In the genomic region with DNA sequence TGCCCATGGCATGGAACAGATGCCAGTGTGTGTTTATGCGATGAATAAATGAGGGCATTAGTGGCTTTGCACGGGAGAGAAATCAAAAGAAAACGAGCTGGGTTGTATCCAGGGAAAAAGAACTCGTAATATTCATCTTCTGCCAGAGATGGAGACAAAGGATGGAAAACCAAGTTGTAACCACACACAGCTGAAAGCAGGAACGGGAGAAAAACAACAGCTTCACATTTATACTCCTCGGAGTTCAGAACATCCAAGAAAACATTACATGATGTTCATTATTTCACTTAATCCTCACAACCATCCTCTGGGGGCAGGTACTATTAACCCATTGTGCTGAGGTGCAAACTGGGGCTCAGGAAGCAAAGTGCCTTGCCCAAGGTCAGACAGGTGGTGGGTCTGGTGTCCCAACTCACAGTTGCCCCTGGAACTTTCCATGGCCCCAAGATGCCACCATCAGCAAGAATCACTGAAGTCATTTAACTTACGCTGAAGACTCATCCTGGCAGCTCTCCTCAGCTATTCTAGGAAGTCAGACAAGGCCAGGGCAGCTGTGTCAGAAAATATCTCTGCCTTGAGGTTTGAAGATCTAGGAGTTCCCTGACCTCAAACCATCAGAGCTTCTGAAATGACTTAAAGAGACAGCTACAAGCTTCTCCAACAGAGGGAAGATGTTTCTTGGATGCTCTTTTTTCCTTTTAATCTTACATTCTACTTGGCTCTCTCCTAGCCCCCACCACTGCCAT, we compare ENCODE assay signal across 14 cellular contexts.
"Had no signal": no experiment of that assay in that cellular context is flagged by ENCODE, and none has a peak within 500 bp of the region (broad histone marks: within the 10 kb centered on the region; RNA-seq: fewer than 3 reads in every experiment).

No MANE protein-coding gene starts in this region.

- H3K4me3 Mint-ChIP-seq: activated CD4-positive, alpha-beta T cell treated with anti-CD3 and anti-CD28 coated beads, Interleukin-2, amount 10 ng/mL, durations not matched to agents 7 days and 5 days; activated naive CD4-positive, alpha-beta T cell treated with anti-CD3 and anti-CD28 coated beads for 36 hours; activated T-helper 17 cell treated with anti-CD3 and anti-CD28 coated beads, Interleukin-2, amount 50 U/mL, for 72 hours; central memory CD8-positive, alpha-beta T cell; effector memory CD8-positive, alpha-beta T cell; nephron; T-helper 1 cell treated with Interleukin-12 subunit alpha and Interleukin-12 subunit beta and Interleukin-4 antibody, amounts not matched to agents 30 μg/mL and 1 μg/mL, for 36 hours had no signal

- H3K36me3 ChIP-seq: tibial artery had no signal

- DNase-seq: activated CD4-positive, alpha-beta T cell treated with anti-CD3 and anti-CD28 coated beads, Interleukin-2, amount 10 ng/mL, durations not matched to agents 7 days and 5 days; activated CD4-positive, CD25-positive, alpha-beta regulatory T cell; activated naive CD4-positive, alpha-beta T cell treated with anti-CD3 and anti-CD28 coated beads for 36 hours; activated T-cell treated with anti-CD3 and anti-CD28 coated beads for 4 hours; effector memory CD8-positive, alpha-beta T cell; mammary epithelial cell; occipital lobe; stimulated activated CD4-positive, alpha-beta T cell treated with anti-CD3 and anti-CD28 coated beads, Interleukin-4, amount 100 ng/mL, for 4 hours; tibial artery had no signal

- ATAC-seq: activated T-helper 17 cell treated with anti-CD3 and anti-CD28 coated beads, Interleukin-2, amount 50 U/mL, for 72 hours; effector memory CD8-positive, alpha-beta T cell had no signal

- H3K9me3 ChIP-seq: tibial artery had no signal

- H3K27me3 Mint-ChIP-seq: activated CD4-positive, alpha-beta T cell treated with anti-CD3 and anti-CD28 coated beads, Interleukin-2, amount 10 ng/mL, durations not matched to agents 7 days and 5 days; central memory CD8-positive, alpha-beta T cell; effector memory CD8-positive, alpha-beta T cell had no signal

- H3K9me3 Mint-ChIP-seq: activated CD4-positive, alpha-beta T cell treated with anti-CD3 and anti-CD28 coated beads, Interleukin-2, amount 10 ng/mL, durations not matched to agents 7 days and 5 days; activated T-helper 17 cell treated with anti-CD3 and anti-CD28 coated beads, Interleukin-2, amount 50 U/mL, for 72 hours; central memory CD8-positive, alpha-beta T cell; T-helper 1 cell treated with Interleukin-12 subunit alpha and Interleukin-12 subunit beta and Interleukin-4 antibody, amounts not matched to agents 30 μg/mL and 1 μg/mL, for 36 hours had no signal

- H3K27ac Mint-ChIP-seq: activated CD4-positive, alpha-beta T cell treated with anti-CD3 and anti-CD28 coated beads, Interleukin-2, amount 10 ng/mL, durations not matched to agents 7 days and 5 days; activated naive CD4-positive, alpha-beta T cell treated with anti-CD3 and anti-CD28 coated beads for 36 hours; activated T-helper 17 cell treated with anti-CD3 and anti-CD28 coated beads, Interleukin-2, amount 50 U/mL, for 72 hours; effector memory CD8-positive, alpha-beta T cell; nephron; T-helper 1 cell treated with Interleukin-12 subunit alpha and Interleukin-12 subunit beta and Interleukin-4 antibody, amounts not matched to agents 30 μg/mL and 1 μg/mL, for 36 hours had no signal

- H3K4me3 ChIP-seq: skin epidermis, tibial artery had no signal

- H3K4me1 Mint-ChIP-seq: activated CD4-positive, alpha-beta T cell treated with anti-CD3 and anti-CD28 coated beads, Interleukin-2, amount 10 ng/mL, durations not matched to agents 7 days and 5 days; activated T-helper 17 cell treated with anti-CD3 and anti-CD28 coated beads, Interleukin-2, amount 50 U/mL, for 72 hours; central memory CD8-positive, alpha-beta T cell had no signal

- H3K27me3 ChIP-seq: tibial artery had no signal

- H3K27ac ChIP-seq: skin epidermis, tibial artery had no signal
